ENCODE assay signal across 15 cellular contexts in genomic region chr9:91338681-91339080, GRCh38.
"Had no signal": no experiment of that assay in that cellular context is flagged by ENCODE, and none has a peak within 500 bp of the region (broad histone marks: within the 10 kb centered on the region; RNA-seq: fewer than 3 reads in every experiment).

No MANE protein-coding gene starts in this region.

- H3K27me3 Mint-ChIP-seq: dendritic cell treated with granulocyte-macrophage colony-stimulating factor and Interleukin-4, amounts not matched to agents 40 ng/mL and 50 ng/mL, for 4 days; naive thymus-derived CD4-positive, alpha-beta T cell had no signal

- H3K4me3 Mint-ChIP-seq: dendritic cell treated with granulocyte-macrophage colony-stimulating factor and Interleukin-4, amounts not matched to agents 40 ng/mL and 50 ng/mL, for 4 days; naive thymus-derived CD4-positive, alpha-beta T cell had no signal

- DNase-seq: colonic mucosa; cortex of kidney; effector CD8-positive, alpha-beta T cell; foreskin keratinocyte; heart left ventricle; hypothalamus; left cardiac atrium; left lung; left ventricle myocardium superior; lower lobe of right lung; mesenchymal stem cell; midbrain; naive thymus-derived CD4-positive, alpha-beta T cell had no signal

- H3K27ac Mint-ChIP-seq: dendritic cell treated with granulocyte-macrophage colony-stimulating factor and Interleukin-4, amounts not matched to agents 40 ng/mL and 50 ng/mL, for 4 days; naive thymus-derived CD4-positive, alpha-beta T cell had no signal

- ATAC-seq: foreskin keratinocyte; gastroesophageal sphincter; heart left ventricle; left cardiac atrium; left lung; left ventricle myocardium superior; lower lobe of right lung; naive thymus-derived CD4-positive, alpha-beta T cell had no signal
